1 cellular context compared by ENCODE assay signal in genomic region chr6:30515967-30516753, GRCh38.
TF ChIP-seq lines count a peak whose summit lies in the region.

No MANE protein-coding gene starts in this region.

TF ChIP-seq in HepG2, 621 proteins besides CTCF, POLR2A, EP300 and RAD21 (continues in another document):
- TF ChIP-seq ZNF740 (CRISPR knock-in tag; IDR thresholded peaks at IDR 0.05) (no peak), NFYC (CRISPR knock-in tag; IDR thresholded peaks at IDR 0.05) (peak; percentile 76), CCAR2 (optimal IDR thresholded peaks at IDR 0.05; ENCODE audit: low read depth, low read length) (no peak), HOMEZ (CRISPR knock-in tag; IDR thresholded peaks at IDR 0.05; ENCODE audit: low read depth) (peak; percentile 95), DMAP1 (CRISPR knock-in tag; IDR thresholded peaks at IDR 0.05) (0 out of 2 replicates have a peak, but pooled peaks have one; percentile 48), ZNF773 (CRISPR knock-in tag; IDR thresholded peaks at IDR 0.05; ENCODE audit: borderline replicate concordance) (no peak), MLLT10 (CRISPR knock-in tag; IDR thresholded peaks at IDR 0.05) (no peak), ATF1 (CRISPR knock-in tag; IDR thresholded peaks at IDR 0.05) (peak; percentile 64; the same call in 1 of the 2 replicates), ZNF282 (IDR thresholded peaks at IDR 0.05; ENCODE audit: partially characterized antibody) (no peak), ZSCAN25 (CRISPR knock-in tag; IDR thresholded peaks at IDR 0.05) (peak; percentile 49; the same call in 1 of the 2 replicates), ZNF337 (CRISPR knock-in tag; IDR thresholded peaks at IDR 0.05; ENCODE audit: borderline replicate concordance, low read depth) (0 out of 2 replicates have a peak, but pooled peaks have one; percentile 32), ZNF598 (CRISPR knock-in tag; IDR thresholded peaks at IDR 0.05; ENCODE audit: borderline replicate concordance) (peak; percentile 17; the same call in 1 of the 2 replicates), ZNF614 (CRISPR knock-in tag; IDR thresholded peaks at IDR 0.05; ENCODE audit: borderline replicate concordance) (peak; percentile 80; the same call in 1 of the 2 replicates), TP53 (CRISPR knock-in tag; conservative IDR thresholded peaks at IDR 0.05) (no peak), ZNF766 (CRISPR knock-in tag; IDR thresholded peaks at IDR 0.05; ENCODE audit: borderline replicate concordance) (0 out of 2 replicates have a peak, but pooled peaks have one; percentile 75), HMGXB4 (CRISPR knock-in tag; IDR thresholded peaks at IDR 0.05; ENCODE audit: borderline replicate concordance in 1 of 2, low read depth in 1 of 2) (peak in 1 of 2 experiments; percentile 62; a peak in 3 of 4 replicates), RFXANK (CRISPR knock-in tag; IDR thresholded peaks at IDR 0.05) (peak; percentile 93), KLF16 (CRISPR knock-in tag; IDR thresholded peaks at IDR 0.05) (peak in 1 of 2 experiments; percentile 87; a peak in 2 of 4 replicates), ZNF724P (CRISPR knock-in tag; IDR thresholded peaks at IDR 0.05; ENCODE audit: borderline replicate concordance) (0 out of 2 replicates have a peak, but pooled peaks have one; percentile 33), RFX3 (CRISPR knock-in tag; IDR thresholded peaks at IDR 0.05) (no peak), SP140L (CRISPR knock-in tag; IDR thresholded peaks at IDR 0.05; ENCODE audit: borderline replicate concordance) (0 out of 2 replicates have a peak, but pooled peaks have one; percentile 45), HOXD1 (CRISPR knock-in tag; IDR thresholded peaks at IDR 0.05) (no peak), ZNF230 (CRISPR knock-in tag; IDR thresholded peaks at IDR 0.05) (0 out of 2 replicates have a peak, but pooled peaks have one; percentile 22), NAIF1 (CRISPR knock-in tag; IDR thresholded peaks at IDR 0.05; ENCODE audit: borderline replicate concordance) (peak; percentile 97), HMG20A (CRISPR knock-in tag; IDR thresholded peaks at IDR 0.05; ENCODE audit: borderline replicate concordance) (no peak; the same call in 1 of the 2 replicates), JARID2 (CRISPR knock-in tag; IDR thresholded peaks at IDR 0.05; ENCODE audit: insufficient replicate concordance) (no peak), SMC3 (IDR thresholded peaks at IDR 0.05; ENCODE audit: low read length) (peak; percentile 27; the same call in 1 of the 2 replicates), NONO (IDR thresholded peaks at IDR 0.05) (no peak), NONO (CRISPR knock-in tag; conservative IDR thresholded peaks at IDR 0.05) (peak; percentile 74), FOXK2 (IDR thresholded peaks at IDR 0.05) (peak; percentile 75), DRAP1 (CRISPR knock-in tag; IDR thresholded peaks at IDR 0.05) (peak; percentile 92), ZNF704 (CRISPR knock-in tag; IDR thresholded peaks at IDR 0.05; ENCODE audit: borderline replicate concordance) (no peak), ZNF558 (CRISPR knock-in tag; IDR thresholded peaks at IDR 0.05; ENCODE audit: borderline replicate concordance) (peak; percentile 12; the same call in 1 of the 2 replicates), ATF2 (CRISPR knock-in tag; IDR thresholded peaks at IDR 0.05) (peak; percentile 59; the same call in 1 of the 2 replicates), ARNT2 (CRISPR knock-in tag; IDR thresholded peaks at IDR 0.05; ENCODE audit: low read depth) (peak; percentile 71; the same call in 1 of the 2 replicates), ZKSCAN5 (CRISPR knock-in tag; IDR thresholded peaks at IDR 0.05) (no peak), FOXM1 (CRISPR knock-in tag; IDR thresholded peaks at IDR 0.05) (no peak), ZNF12 (CRISPR knock-in tag; IDR thresholded peaks at IDR 0.05) (no peak), CENPX (CRISPR knock-in tag; IDR thresholded peaks at IDR 0.05) (no peak), ARNTL (CRISPR knock-in tag; IDR thresholded peaks at IDR 0.05) (peak; percentile 18; the same call in 1 of the 2 replicates), MAX (IDR thresholded peaks at IDR 0.05) (0 out of 2 replicates have a peak, but pooled peaks have one; percentile 30), XRCC5 (optimal IDR thresholded peaks at IDR 0.05; ENCODE audit: low read length) (no peak), ZNF776 (CRISPR knock-in tag; IDR thresholded peaks at IDR 0.05) (no peak), ZSCAN20 (CRISPR knock-in tag; IDR thresholded peaks at IDR 0.05; ENCODE audit: borderline replicate concordance) (0 out of 2 replicates have a peak, but pooled peaks have one; percentile 67), ZMAT3 (CRISPR knock-in tag; conservative IDR thresholded peaks at IDR 0.05) (no peak; the same call in 1 of the 2 replicates), CENPBD1 (CRISPR knock-in tag; IDR thresholded peaks at IDR 0.05; ENCODE audit: borderline replicate concordance, low read depth) (no peak), ZFP41 (CRISPR knock-in tag; IDR thresholded peaks at IDR 0.05; ENCODE audit: borderline replicate concordance) (no peak), SKI (IDR thresholded peaks at IDR 0.05; ENCODE audit: partially characterized antibody) (no peak)
- TF ChIP-seq, protein P1, sequence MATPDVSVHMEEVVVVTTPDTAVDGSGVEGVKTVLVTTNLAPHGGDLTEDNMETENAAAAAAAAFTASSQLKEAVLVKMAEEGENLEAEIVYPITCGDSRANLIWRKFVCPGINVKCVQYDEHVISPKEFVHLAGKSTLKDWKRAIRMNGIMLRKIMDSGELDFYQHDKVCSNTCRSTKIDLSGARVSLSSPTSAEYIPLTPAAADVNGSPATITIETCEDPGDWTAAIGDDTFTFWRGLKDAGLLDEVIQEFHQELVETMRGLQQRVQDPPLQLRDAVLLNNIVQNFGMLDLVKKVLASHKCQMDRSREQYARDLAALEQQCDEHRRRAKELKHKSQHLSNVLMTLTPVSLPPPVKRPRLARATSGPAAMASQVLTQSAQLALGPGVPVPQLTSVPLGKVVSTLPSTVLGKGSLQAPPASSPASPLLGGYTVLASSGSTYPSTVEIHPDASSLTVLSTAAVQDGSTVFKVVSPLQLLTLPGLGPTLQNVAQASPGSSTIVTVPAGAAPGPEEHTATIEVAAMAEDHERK (CRISPR knock-in tag; IDR thresholded peaks at IDR 0.05; ENCODE audit: low read depth): no peak
- TF ChIP-seq, protein P2, sequence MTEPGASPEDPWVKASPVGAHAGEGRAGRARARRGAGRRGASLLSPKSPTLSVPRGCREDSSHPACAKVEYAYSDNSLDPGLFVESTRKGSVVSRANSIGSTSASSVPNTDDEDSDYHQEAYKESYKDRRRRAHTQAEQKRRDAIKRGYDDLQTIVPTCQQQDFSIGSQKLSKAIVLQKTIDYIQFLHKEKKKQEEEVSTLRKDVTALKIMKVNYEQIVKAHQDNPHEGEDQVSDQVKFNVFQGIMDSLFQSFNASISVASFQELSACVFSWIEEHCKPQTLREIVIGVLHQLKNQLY (CRISPR knock-in tag; IDR thresholded peaks at IDR 0.05): no peak; the same call in 1 of the 2 replicates
- TF ChIP-seq, protein P3, sequence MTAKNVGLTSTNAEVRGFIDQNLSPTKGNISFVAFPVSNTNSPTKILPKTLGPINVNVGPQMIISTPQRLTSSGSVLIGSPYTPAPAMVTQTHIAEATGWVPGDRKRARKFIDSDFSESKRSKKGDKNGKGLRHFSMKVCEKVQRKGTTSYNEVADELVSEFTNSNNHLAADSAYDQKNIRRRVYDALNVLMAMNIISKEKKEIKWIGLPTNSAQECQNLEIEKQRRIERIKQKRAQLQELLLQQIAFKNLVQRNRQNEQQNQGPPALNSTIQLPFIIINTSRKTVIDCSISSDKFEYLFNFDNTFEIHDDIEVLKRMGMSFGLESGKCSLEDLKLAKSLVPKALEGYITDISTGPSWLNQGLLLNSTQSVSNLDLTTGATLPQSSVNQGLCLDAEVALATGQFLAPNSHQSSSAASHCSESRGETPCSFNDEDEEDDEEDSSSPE (CRISPR knock-in tag; IDR thresholded peaks at IDR 0.05): peak; percentile 75; the same call in 1 of the 2 replicates
- TF ChIP-seq, protein P4, sequence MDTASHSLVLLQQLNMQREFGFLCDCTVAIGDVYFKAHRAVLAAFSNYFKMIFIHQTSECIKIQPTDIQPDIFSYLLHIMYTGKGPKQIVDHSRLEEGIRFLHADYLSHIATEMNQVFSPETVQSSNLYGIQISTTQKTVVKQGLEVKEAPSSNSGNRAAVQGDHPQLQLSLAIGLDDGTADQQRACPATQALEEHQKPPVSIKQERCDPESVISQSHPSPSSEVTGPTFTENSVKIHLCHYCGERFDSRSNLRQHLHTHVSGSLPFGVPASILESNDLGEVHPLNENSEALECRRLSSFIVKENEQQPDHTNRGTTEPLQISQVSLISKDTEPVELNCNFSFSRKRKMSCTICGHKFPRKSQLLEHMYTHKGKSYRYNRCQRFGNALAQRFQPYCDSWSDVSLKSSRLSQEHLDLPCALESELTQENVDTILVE (CRISPR knock-in tag; IDR thresholded peaks at IDR 0.05): peak; percentile 85
- TF ChIP-seq, protein P5, sequence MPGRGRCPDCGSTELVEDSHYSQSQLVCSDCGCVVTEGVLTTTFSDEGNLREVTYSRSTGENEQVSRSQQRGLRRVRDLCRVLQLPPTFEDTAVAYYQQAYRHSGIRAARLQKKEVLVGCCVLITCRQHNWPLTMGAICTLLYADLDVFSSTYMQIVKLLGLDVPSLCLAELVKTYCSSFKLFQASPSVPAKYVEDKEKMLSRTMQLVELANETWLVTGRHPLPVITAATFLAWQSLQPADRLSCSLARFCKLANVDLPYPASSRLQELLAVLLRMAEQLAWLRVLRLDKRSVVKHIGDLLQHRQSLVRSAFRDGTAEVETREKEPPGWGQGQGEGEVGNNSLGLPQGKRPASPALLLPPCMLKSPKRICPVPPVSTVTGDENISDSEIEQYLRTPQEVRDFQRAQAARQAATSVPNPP (CRISPR knock-in tag; IDR thresholded peaks at IDR 0.05): peak; percentile 71; the same call in 1 of the 2 replicates
- TF ChIP-seq, protein P6, sequence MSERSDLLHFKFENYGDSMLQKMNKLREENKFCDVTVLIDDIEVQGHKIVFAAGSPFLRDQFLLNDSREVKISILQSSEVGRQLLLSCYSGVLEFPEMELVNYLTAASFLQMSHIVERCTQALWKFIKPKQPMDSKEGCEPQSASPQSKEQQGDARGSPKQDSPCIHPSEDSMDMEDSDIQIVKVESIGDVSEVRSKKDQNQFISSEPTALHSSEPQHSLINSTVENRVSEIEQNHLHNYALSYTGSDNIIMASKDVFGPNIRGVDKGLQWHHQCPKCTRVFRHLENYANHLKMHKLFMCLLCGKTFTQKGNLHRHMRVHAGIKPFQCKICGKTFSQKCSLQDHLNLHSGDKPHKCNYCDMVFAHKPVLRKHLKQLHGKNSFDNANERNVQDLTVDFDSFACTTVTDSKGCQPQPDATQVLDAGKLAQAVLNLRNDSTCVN (CRISPR knock-in tag; IDR thresholded peaks at IDR 0.05; ENCODE audit: borderline replicate concordance): peak; percentile 62; the same call in 1 of the 2 replicates
